ENCODE assay signal across 16 cellular contexts in genomic region chr10:22245567-22245966, GRCh38. TPM values are rescaled to one million over a fixed set of nuclear protein-coding genes. Genes with fewer than 3 reads are reported as not detected.
DNase-seq lines count a peak whose midpoint lies in the region; ATAC-seq and TF ChIP-seq lines count a peak whose summit lies in the region.
"Had no signal": no experiment of that assay in that cellular context is flagged by ENCODE, and none has a peak within 500 bp of the region (broad histone marks: within the 10 kb centered on the region; RNA-seq: fewer than 3 reads in every experiment).

No MANE protein-coding gene starts in this region.

- CTCF ChIA-PET in CD4-positive, alpha-beta T cell (lab: Charles Lee) = interaction anchor here (0.6 kb wide), 1 partner anchor 60 kb away, joined by 3 read pairs; no protein-coding TSS in a partner anchor

- no peak overlapping the region for H3T11ph ChIP-seq in H9 (ENCODE audit: low read length)

- H2BK12ac ChIP-seq in H9 (ENCODE audit: insufficient read length, low read depth, low read length) = no peak overlapping the region

- H3K4me1 Mint-ChIP-seq in CD4-positive, alpha-beta T cell (ENCODE audit: low read depth) = peaks cover 25% of the 10 kb centered on the region
- H3K4me1 Mint-ChIP-seq in H9 = peaks cover 1 to 7% of the 10 kb centered on the region in 2 experiments; a peak in 3 of 4 replicates
- peaks cover 45% of the 10 kb centered on the region for H3K4me1 Mint-ChIP-seq in activated naive CD8-positive, alpha-beta T cell (ENCODE audit: low read depth)

- H3K4me3 ChIP-seq in gastroesophageal sphincter = no peak overlapping the region
- H3K4me3 ChIP-seq: heart right ventricle, lung, MG63, tibial nerve had no signal

- H3K79me1 ChIP-seq in H9 (ENCODE audit: insufficient read depth, low read depth, low read length, poor library complexity, severe bottlenecking) = no peaks in the 10 kb centered on the region

- ATAC-seq in CD4-positive, alpha-beta T cell (ENCODE audit: poor library complexity) = no peak
- no peak for ATAC-seq in gastroesophageal sphincter
- no peak for ATAC-seq in GM21390 (IDR thresholded peaks at IDR 0.05; ENCODE audit: unreplicated experiment)
- ATAC-seq in HG03159 (IDR thresholded peaks at IDR 0.05; ENCODE audit: unreplicated experiment) = no peak
- ATAC-seq: activated CD8-positive, alpha-beta memory T cell treated with anti-CD3 and anti-CD28 coated beads, Interleukin-2, amount 10 ng/mL, durations not matched to agents 7 days and 5 days had no signal

- H4K20me1 ChIP-seq in H9 (ENCODE audit: control insufficient read depth, insufficient read depth, insufficient read length) = no peaks in the 10 kb centered on the region

- no peaks in the 10 kb centered on the region for H3K9me3 Mint-ChIP-seq in CD4-positive, alpha-beta T cell
- peaks cover under 1 to 4% of the 10 kb centered on the region in 2 experiments; a peak in 2 of 5 replicates for H3K9me3 Mint-ChIP-seq in H9
- H3K9me3 Mint-ChIP-seq in activated naive CD8-positive, alpha-beta T cell (ENCODE audit: low read depth) = no peaks in the 10 kb centered on the region

- H3K4me1 ChIP-seq in H9 (ENCODE audit: insufficient read depth, low read length) = no peaks in the 10 kb centered on the region; the same call in 1 of the 2 replicates
- peaks cover 0 to 12% (median 0%) of the 10 kb centered on the region in 3 donors for H3K4me1 ChIP-seq in gastroesophageal sphincter

- no peak overlapping the region for H2BK120ac ChIP-seq in H9 (ENCODE audit: low read depth, low read length, poor library complexity, severe bottlenecking)

- H2BK15ac ChIP-seq in H9 (ENCODE audit: low read depth, low read length) = 0 out of 2 replicates have a peak overlapping the region, but pooled peaks have one; percentile 9

- no peak overlapping the region for H2AK5ac ChIP-seq in H9 (ENCODE audit: insufficient read length, low read length)

- no peak overlapping the region for H3K4me2 ChIP-seq in H9 (ENCODE audit: insufficient read depth, insufficient read length, low read length)

- no peak overlapping the region for H3K27ac ChIP-seq in CD4-positive, alpha-beta T cell (ENCODE audit: low read depth, low read length)
- H3K27ac ChIP-seq in H9 (ENCODE audit: insufficient read length, low read depth, low read length) (no peak overlapping the region), gastroesophageal sphincter (no peak overlapping the region)
- H3K27ac ChIP-seq: HL-60, neutrophil had no signal

- H3K56ac ChIP-seq in H9 (ENCODE audit: insufficient read length, low read depth, low read length) = no peak overlapping the region

- peak overlapping the region; percentile 80 for H3K27ac Mint-ChIP-seq in CD4-positive, alpha-beta T cell
- no peak overlapping the region for H3K27ac Mint-ChIP-seq in H9
- H3K27ac Mint-ChIP-seq in activated naive CD8-positive, alpha-beta T cell = peak overlapping the region; percentile 97
- H3K27ac Mint-ChIP-seq: activated CD8-positive, alpha-beta memory T cell treated with anti-CD3 and anti-CD28 coated beads, Interleukin-2, amount 10 ng/mL, durations not matched to agents 7 days and 5 days had no signal

- TF ChIP-seq CTCF in CD4-positive, alpha-beta T cell (IDR thresholded peaks at IDR 0.05) = no peak
- no peak for TF ChIP-seq CTCF in H9 (conservative IDR thresholded peaks at IDR 0.05)
- TF ChIP-seq CTCF in gastroesophageal sphincter (IDR thresholded peaks at IDR 0.05) = no peak

- no peak overlapping the region for H4K8ac ChIP-seq in H9 (replicated peaks; ENCODE audit: insufficient read length, low read depth, low read length)

- no peaks in the 10 kb centered on the region for H3K79me2 ChIP-seq in H9 (ENCODE audit: insufficient read depth, low read length)

- no peak overlapping the region for H3K9ac ChIP-seq in H9 (ENCODE audit: extremely low read depth, insufficient read length, low read length)

- no peak overlapping the region for H3K23ac ChIP-seq in H9 (ENCODE audit: insufficient read length, low read depth, low read length)

- H2BK20ac ChIP-seq in H9 (ENCODE audit: low read depth, low read length, poor library complexity, severe bottlenecking) = no peak overlapping the region

- no peak for TF ChIP-seq POLR2A in gastroesophageal sphincter (IDR thresholded peaks at IDR 0.05)

- intact Hi-C loops in CD4-positive, alpha-beta T cell (cut with DNase I, micrococcal nuclease) = loop anchor here in 1 of 2 experiments (5.0 kb wide), 2 partner anchors 177 to 708 kb away; no protein-coding TSS in a partner anchor

- POLR2A ChIA-PET in CD4-positive, alpha-beta T cell (lab: Charles Lee) = interaction anchor here (1.1 to 2.5 kb wide), 5 partner anchors 9 to 191 kb away, joined by 3 to 7 read pairs (median 4); partner anchors contain the start of gene COMMD3

- no peak overlapping the region for H3K14ac ChIP-seq in H9 (ENCODE audit: insufficient read depth, low read length)

- H3K18ac ChIP-seq in H9 (ENCODE audit: insufficient read length, low read depth, low read length) = no peak overlapping the region

- H4K91ac ChIP-seq in H9 (ENCODE audit: insufficient read length, low read depth, low read length) = no peak overlapping the region

- H2AFZ ChIP-seq in H9 (ENCODE audit: low read length) = peak overlapping the region; percentile 1

- no peak for TF ChIP-seq EP300 in gastroesophageal sphincter (IDR thresholded peaks at IDR 0.05)

- no peak overlapping the region for H3K4ac ChIP-seq in H9 (ENCODE audit: low read depth, low read length)

- H3K36me3 ChIP-seq in gastroesophageal sphincter = peaks cover 0 to 5% of the 10 kb centered on the region in 2 donors
- H3K36me3 ChIP-seq: heart right ventricle, MG63, neutrophil, tibial nerve had no signal

- DNase-seq in CD4-positive, alpha-beta T cell = no peak
- DNase-seq in H9 (no peak), iris pigment epithelial cell (ENCODE audit: low read depth) (peak; percentile 19), OCI-M1 (lab: John Stamatoyannopoulos, UW) (no peak)
- DNase-seq: activated CD8-positive, alpha-beta memory T cell treated with anti-CD3 and anti-CD28 coated beads, Interleukin-2, amount 10 ng/mL, durations not matched to agents 7 days and 5 days; heart right ventricle; MG63 had no signal

- H3K27me3 Mint-ChIP-seq in CD4-positive, alpha-beta T cell = no peaks in the 10 kb centered on the region
- H3K27me3 Mint-ChIP-seq in H9 (ENCODE audit: low read depth) = peaks cover 36% of the 10 kb centered on the region
- no peaks in the 10 kb centered on the region for H3K27me3 Mint-ChIP-seq in activated naive CD8-positive, alpha-beta T cell

- no peak overlapping the region for H2BK5ac ChIP-seq in H9 (ENCODE audit: insufficient read length, low read length)

- no peaks in the 10 kb centered on the region for H3K23me2 ChIP-seq in H9 (ENCODE audit: insufficient read length, low read depth, low read length, poor library complexity, severe bottlenecking)

- no CpG with 5 or more reads among the region's 2 CpGs for WGBS in H9 (ENCODE audit: extremely low coverage, insufficient read length, low lambda C conversion rate)
- 20 to 70% methylated on average over 1 to 2 of the region's 2 CpGs for WGBS in gastroesophageal sphincter (ENCODE audit: low coverage in 1 of 2), 2 donors

- H3K36me3 Mint-ChIP-seq in CD4-positive, alpha-beta T cell (ENCODE audit: low read depth) = no peaks in the 10 kb centered on the region
- H3K36me3 Mint-ChIP-seq in H9 (ENCODE audit: insufficient read depth in 1 of 3, low read depth in 3 of 3) = no peaks in the 10 kb centered on the region
- H3K36me3 Mint-ChIP-seq in activated naive CD8-positive, alpha-beta T cell = peaks cover 2% of the 10 kb centered on the region
- H3K36me3 Mint-ChIP-seq: activated CD8-positive, alpha-beta memory T cell treated with anti-CD3 and anti-CD28 coated beads, Interleukin-2, amount 10 ng/mL, durations not matched to agents 7 days and 5 days had no signal

- H3K4me3 Mint-ChIP-seq in CD4-positive, alpha-beta T cell = no peak overlapping the region
- no peak overlapping the region for H3K4me3 Mint-ChIP-seq in H9
- no peak overlapping the region for H3K4me3 Mint-ChIP-seq in activated naive CD8-positive, alpha-beta T cell
- H3K4me3 Mint-ChIP-seq: activated CD8-positive, alpha-beta memory T cell treated with anti-CD3 and anti-CD28 coated beads, Interleukin-2, amount 10 ng/mL, durations not matched to agents 7 days and 5 days had no signal

- H3K9me3 ChIP-seq in CD4-positive, alpha-beta T cell (ENCODE audit: control insufficient read depth, low read length) = no peaks in the 10 kb centered on the region
- H3K9me3 ChIP-seq in H9 (ENCODE audit: control insufficient read depth, low read depth, low read length) (no peaks in the 10 kb centered on the region), gastroesophageal sphincter (no peaks in the 10 kb centered on the region)
- H3K9me3 ChIP-seq: MG63, neutrophil had no signal

- H3K27me3 ChIP-seq in CD4-positive, alpha-beta T cell (ENCODE audit: control insufficient read depth, insufficient read depth, low read length) = no peaks in the 10 kb centered on the region
- peaks cover 2% of the 10 kb centered on the region; the same call in 1 of the 2 replicates for H3K27me3 ChIP-seq in H9 (ENCODE audit: insufficient read depth, low read length)
- peaks cover 8% of the 10 kb centered on the region for H3K27me3 ChIP-seq in gastroesophageal sphincter
- H3K27me3 ChIP-seq: heart right ventricle, tibial nerve had no signal

- H4K5ac ChIP-seq in H9 (ENCODE audit: insufficient read length, low read depth, low read length) = no peak overlapping the region

RNA-seq across cellular contexts. Expression of gene EBLN1, which starts 27.8 kb away (rescaled TPM):
- total RNA-seq in CD4-positive, alpha-beta T cell = not detected
- total RNA-seq in H9 (2021) = not detected in 2 replicates
- not detected for total RNA-seq in gastroesophageal sphincter
- total RNA-seq: activated CD8-positive, alpha-beta memory T cell treated with anti-CD3 and anti-CD28 coated beads, Interleukin-2, amount 10 ng/mL, durations not matched to agents 7 days and 5 days; heart right ventricle; lung; T-helper 2 cell treated with Interferon-gamma antibody and Interleukin-4, amounts not matched to agents 100 ng/mL and 5 ng/mL, for 36 hours; tibial nerve had no signal

Comparison
In these comparisons a context has a peak if more than half of its experiments do, and no peak if none do; other contexts are left out.
1. H3K27ac Mint-ChIP-seq: peak in CD4-positive, alpha-beta T cell (single experiment) and activated naive CD8-positive, alpha-beta T cell (single experiment); none in H9 (0 of 3).